ENCODE assay signal across 15 cellular contexts in genomic region chr6:101543796-101544195, GRCh38.
DNase-seq lines count a peak whose midpoint lies in the region; ATAC-seq and TF ChIP-seq lines count a peak whose summit lies in the region.
"Had no signal": no experiment of that assay in that cellular context is flagged by ENCODE, and none has a peak within 500 bp of the region (broad histone marks: within the 10 kb centered on the region; RNA-seq: fewer than 3 reads in every experiment).

No MANE protein-coding gene starts in this region.

- TF ChIP-seq CTCF in glutamatergic neuron (IDR thresholded peaks at IDR 0.05; ENCODE audit: partially characterized antibody, unreplicated experiment): no peak

- intact Hi-C loops in left colon (cut with DNase I, micrococcal nuclease): loop anchor here in 1 of 2 donors (5.0 kb wide), 1 partner anchor 381 kb away; no protein-coding TSS in a partner anchor

- peaks cover 21% of the 10 kb centered on the region for H3K4me1 Mint-ChIP-seq in glutamatergic neuron (ENCODE audit: low read depth, unreplicated experiment)
- H3K4me1 Mint-ChIP-seq: CD8-positive, alpha-beta memory T cell had no signal

- H3K4me3 Mint-ChIP-seq in glutamatergic neuron (ENCODE audit: unreplicated experiment): no peak overlapping the region
- H3K4me3 Mint-ChIP-seq: CD8-positive, alpha-beta memory T cell; H9; T-helper 1 cell treated with Interleukin-12 subunit alpha and Interleukin-12 subunit beta and Interleukin-4 antibody, amounts not matched to agents 30 μg/mL and 1 μg/mL, for 36 hours had no signal

- H3K36me3 Mint-ChIP-seq in glutamatergic neuron (ENCODE audit: unreplicated experiment): no peaks in the 10 kb centered on the region
- H3K36me3 Mint-ChIP-seq: CD8-positive, alpha-beta memory T cell had no signal

- ATAC-seq in left colon (no peak), HG02852 (IDR thresholded peaks at IDR 0.05; ENCODE audit: unreplicated experiment) (no peak)

- DNase-seq in NCI-H2171 treated with DMSO at 0.1 percent for 48 hours (lab: John Stamatoyannopoulos, UW) (peak; percentile 66), NCI-H2171 (lab: John Stamatoyannopoulos, UW) (no peak), NCI-H146 (lab: John Stamatoyannopoulos, UW) (peak; percentile 3), NCI-H446 treated with DMSO at 0.1 percent for 48 hours (lab: John Stamatoyannopoulos, UW) (peak; percentile 64), glutamatergic neuron (no peak), left colon (no peak), 8988T (no peak)
- DNase-seq: CD8-positive, alpha-beta memory T cell; H9; NCI-H526 treated with DMSO at 0.1 percent for 48 hours; PC-9; RPMI8226; SHP77 had no signal

- H3K9me3 Mint-ChIP-seq in glutamatergic neuron (ENCODE audit: unreplicated experiment): no peaks in the 10 kb centered on the region
- H3K9me3 Mint-ChIP-seq: H9 had no signal

- peaks cover 2% of the 10 kb centered on the region for H3K27me3 Mint-ChIP-seq in glutamatergic neuron (ENCODE audit: unreplicated experiment)
- H3K27me3 Mint-ChIP-seq: CD8-positive, alpha-beta memory T cell had no signal

- peak overlapping the region; percentile 4 for H3K27ac Mint-ChIP-seq in glutamatergic neuron (ENCODE audit: unreplicated experiment)
- H3K27ac Mint-ChIP-seq: CD8-positive, alpha-beta memory T cell; H9; T-helper 1 cell treated with Interleukin-12 subunit alpha and Interleukin-12 subunit beta and Interleukin-4 antibody, amounts not matched to agents 30 μg/mL and 1 μg/mL, for 36 hours had no signal

Comparison
In these comparisons a context has a peak if more than half of its experiments do, and no peak if none do; other contexts are left out.
1. DNase-seq: peak in NCI-H2171 treated with DMSO at 0.1 percent for 48 hours (single experiment), NCI-H146 (single experiment) and NCI-H446 treated with DMSO at 0.1 percent for 48 hours (single experiment); none in NCI-H2171 (single experiment), glutamatergic neuron (single experiment), left colon (0 of 2) and 8988T (single experiment).